21 cellular contexts compared by ENCODE assay signal in genomic region chr10:51643734-51644133, GRCh38.
"Had no signal": no experiment of that assay in that cellular context is flagged by ENCODE, and none has a peak within 500 bp of the region (broad histone marks: within the 10 kb centered on the region; RNA-seq: fewer than 3 reads in every experiment).

No MANE protein-coding gene starts in this region.

- ATAC-seq: effector memory CD8-positive, alpha-beta T cell; gastrocnemius medialis; natural killer cell; pancreas; sciatic nerve had no signal

- H3K27me3 Mint-ChIP-seq: memory B cell had no signal

- H3K27me3 ChIP-seq: gastrocnemius medialis, pancreas, right atrium auricular region, stomach, tibial nerve, upper lobe of left lung had no signal

- DNase-seq: cortex of kidney; effector memory CD8-positive, alpha-beta T cell; foreskin fibroblast; gastrocnemius medialis; head of caudate nucleus; natural killer cell; occipital lobe; pancreas; stimulated activated CD4-positive, alpha-beta T cell treated with anti-CD3 and anti-CD28 coated beads, Interleukin-12 subunit alpha, Interleukin-12 subunit beta, amount 100 ng/mL, for 4 hours; stimulated activated CD4-positive, alpha-beta T cell treated with anti-CD3 and anti-CD28 coated beads, Interleukin-1b, Interleukin-23, amount 100 ng/mL, for 48 hours; stimulated activated CD4-positive, alpha-beta T cell treated with anti-CD3 and anti-CD28 coated beads, Interleukin-4, amount 100 ng/mL, for 1 hour; stimulated activated CD8-positive, alpha-beta memory T cell treated with anti-CD3 and anti-CD28 coated beads, Interleukin-4, amount 100 ng/mL, for 48 hours; stimulated activated naive CD4-positive, alpha-beta T cell; stomach; upper lobe of left lung had no signal

- H3K4me3 ChIP-seq: gastrocnemius medialis, lung, pancreas, right atrium auricular region, smooth muscle cell, stomach, tibial nerve, upper lobe of left lung had no signal

- H3K4me3 Mint-ChIP-seq: effector memory CD8-positive, alpha-beta T cell; memory B cell; natural killer cell had no signal

- H3K4me1 ChIP-seq: stomach, tibial nerve, upper lobe of left lung had no signal

- H3K9me3 ChIP-seq: gastrocnemius medialis, pancreas, right atrium auricular region, stomach, tibial nerve, upper lobe of left lung had no signal

- H3K36me3 Mint-ChIP-seq: memory B cell, natural killer cell had no signal

- H3K27ac ChIP-seq: gastrocnemius medialis, pancreas, right atrium auricular region, stomach, tibial nerve, upper lobe of left lung had no signal

- H3K4me2 ChIP-seq: smooth muscle cell had no signal

- H3K36me3 ChIP-seq: gastrocnemius medialis, pancreas, right atrium auricular region, stomach, tibial nerve, upper lobe of left lung had no signal

- H3K27ac Mint-ChIP-seq: effector memory CD8-positive, alpha-beta T cell; memory B cell; natural killer cell had no signal

- H3K9me3 Mint-ChIP-seq: effector memory CD8-positive, alpha-beta T cell; memory B cell; natural killer cell had no signal

- H3K4me1 Mint-ChIP-seq: memory B cell, natural killer cell had no signal
